1 cellular context compared by ENCODE assay signal in the genomic region with DNA sequence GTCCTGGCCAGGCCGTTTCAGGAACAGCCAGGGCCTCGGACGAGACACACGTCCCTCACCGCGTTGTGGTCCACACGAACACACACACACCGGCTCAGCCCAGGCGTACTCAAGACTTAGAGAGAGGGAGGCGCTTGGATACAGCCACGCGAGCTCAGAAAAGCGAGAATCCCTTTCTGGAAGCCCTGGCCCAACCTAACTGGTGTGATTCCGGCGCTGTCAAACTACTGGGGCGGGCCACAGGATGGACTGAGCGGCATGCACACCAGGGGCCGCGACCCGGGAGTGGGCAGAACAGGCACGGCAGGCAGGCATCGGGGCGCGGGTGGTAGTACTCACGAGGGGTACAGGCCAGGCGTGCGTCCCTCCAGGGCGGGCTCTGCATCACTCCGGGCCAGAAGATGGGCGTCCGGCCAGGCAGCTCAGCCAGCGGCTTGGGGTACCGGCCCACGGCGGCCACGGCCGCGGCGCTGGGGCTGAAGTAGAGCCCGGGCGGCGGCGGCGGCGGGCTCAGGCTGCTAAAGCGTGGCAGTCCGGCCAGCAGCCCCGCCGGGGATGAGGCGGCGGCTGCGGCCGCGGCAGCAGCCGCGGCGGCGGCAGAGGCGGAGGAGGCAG.
TF ChIP-seq lines count a peak whose summit lies in the region.

No MANE protein-coding gene starts in this region.

TF ChIP-seq in GM23338, 12 proteins besides CTCF, POLR2A, EP300 and RAD21 (continued from another document):
- TF ChIP-seq, protein P1, sequence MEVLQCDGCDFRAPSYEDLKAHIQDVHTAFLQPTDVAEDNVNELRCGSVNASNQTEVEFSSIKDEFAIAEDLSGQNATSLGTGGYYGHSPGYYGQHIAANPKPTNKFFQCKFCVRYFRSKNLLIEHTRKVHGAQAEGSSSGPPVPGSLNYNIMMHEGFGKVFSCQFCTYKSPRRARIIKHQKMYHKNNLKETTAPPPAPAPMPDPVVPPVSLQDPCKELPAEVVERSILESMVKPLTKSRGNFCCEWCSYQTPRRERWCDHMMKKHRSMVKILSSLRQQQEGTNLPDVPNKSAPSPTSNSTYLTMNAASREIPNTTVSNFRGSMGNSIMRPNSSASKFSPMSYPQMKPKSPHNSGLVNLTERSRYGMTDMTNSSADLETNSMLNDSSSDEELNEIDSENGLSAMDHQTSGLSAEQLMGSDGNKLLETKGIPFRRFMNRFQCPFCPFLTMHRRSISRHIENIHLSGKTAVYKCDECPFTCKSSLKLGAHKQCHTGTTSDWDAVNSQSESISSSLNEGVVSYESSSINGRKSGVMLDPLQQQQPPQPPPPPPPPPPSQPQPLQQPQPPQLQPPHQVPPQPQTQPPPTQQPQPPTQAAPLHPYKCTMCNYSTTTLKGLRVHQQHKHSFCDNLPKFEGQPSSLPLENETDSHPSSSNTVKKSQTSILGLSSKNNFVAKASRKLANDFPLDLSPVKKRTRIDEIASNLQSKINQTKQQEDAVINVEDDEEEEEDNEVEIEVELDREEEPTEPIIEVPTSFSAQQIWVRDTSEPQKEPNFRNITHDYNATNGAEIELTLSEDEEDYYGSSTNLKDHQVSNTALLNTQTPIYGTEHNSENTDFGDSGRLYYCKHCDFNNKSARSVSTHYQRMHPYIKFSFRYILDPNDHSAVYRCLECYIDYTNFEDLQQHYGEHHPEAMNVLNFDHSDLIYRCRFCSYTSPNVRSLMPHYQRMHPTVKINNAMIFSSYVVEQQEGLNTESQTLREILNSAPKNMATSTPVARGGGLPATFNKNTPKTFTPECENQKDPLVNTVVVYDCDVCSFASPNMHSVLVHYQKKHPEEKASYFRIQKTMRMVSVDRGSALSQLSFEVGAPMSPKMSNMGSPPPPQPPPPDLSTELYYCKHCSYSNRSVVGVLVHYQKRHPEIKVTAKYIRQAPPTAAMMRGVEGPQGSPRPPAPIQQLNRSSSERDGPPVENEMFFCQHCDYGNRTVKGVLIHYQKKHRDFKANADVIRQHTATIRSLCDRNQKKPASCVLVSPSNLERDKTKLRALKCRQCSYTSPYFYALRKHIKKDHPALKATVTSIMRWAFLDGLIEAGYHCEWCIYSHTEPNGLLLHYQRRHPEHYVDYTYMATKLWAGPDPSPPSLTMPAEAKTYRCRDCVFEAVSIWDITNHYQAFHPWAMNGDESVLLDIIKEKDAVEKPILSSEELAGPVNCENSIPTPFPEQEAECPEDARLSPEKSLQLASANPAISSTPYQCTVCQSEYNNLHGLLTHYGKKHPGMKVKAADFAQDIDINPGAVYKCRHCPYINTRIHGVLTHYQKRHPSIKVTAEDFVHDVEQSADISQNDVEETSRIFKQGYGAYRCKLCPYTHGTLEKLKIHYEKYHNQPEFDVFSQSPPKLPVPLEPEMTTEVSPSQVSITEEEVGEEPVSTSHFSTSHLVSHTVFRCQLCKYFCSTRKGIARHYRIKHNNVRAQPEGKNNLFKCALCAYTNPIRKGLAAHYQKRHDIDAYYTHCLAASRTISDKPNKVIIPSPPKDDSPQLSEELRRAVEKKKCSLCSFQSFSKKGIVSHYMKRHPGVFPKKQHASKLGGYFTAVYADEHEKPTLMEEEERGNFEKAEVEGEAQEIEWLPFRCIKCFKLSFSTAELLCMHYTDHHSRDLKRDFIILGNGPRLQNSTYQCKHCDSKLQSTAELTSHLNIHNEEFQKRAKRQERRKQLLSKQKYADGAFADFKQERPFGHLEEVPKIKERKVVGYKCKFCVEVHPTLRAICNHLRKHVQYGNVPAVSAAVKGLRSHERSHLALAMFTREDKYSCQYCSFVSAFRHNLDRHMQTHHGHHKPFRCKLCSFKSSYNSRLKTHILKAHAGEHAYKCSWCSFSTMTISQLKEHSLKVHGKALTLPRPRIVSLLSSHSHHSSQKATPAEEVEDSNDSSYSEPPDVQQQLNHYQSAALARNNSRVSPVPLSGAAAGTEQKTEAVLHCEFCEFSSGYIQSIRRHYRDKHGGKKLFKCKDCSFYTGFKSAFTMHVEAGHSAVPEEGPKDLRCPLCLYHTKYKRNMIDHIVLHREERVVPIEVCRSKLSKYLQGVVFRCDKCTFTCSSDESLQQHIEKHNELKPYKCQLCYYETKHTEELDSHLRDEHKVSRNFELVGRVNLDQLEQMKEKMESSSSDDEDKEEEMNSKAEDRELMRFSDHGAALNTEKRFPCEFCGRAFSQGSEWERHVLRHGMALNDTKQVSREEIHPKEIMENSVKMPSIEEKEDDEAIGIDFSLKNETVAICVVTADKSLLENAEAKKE (CRISPR knock-in tag; IDR thresholded peaks at IDR 0.05): no peak
- TF ChIP-seq, protein P2, sequence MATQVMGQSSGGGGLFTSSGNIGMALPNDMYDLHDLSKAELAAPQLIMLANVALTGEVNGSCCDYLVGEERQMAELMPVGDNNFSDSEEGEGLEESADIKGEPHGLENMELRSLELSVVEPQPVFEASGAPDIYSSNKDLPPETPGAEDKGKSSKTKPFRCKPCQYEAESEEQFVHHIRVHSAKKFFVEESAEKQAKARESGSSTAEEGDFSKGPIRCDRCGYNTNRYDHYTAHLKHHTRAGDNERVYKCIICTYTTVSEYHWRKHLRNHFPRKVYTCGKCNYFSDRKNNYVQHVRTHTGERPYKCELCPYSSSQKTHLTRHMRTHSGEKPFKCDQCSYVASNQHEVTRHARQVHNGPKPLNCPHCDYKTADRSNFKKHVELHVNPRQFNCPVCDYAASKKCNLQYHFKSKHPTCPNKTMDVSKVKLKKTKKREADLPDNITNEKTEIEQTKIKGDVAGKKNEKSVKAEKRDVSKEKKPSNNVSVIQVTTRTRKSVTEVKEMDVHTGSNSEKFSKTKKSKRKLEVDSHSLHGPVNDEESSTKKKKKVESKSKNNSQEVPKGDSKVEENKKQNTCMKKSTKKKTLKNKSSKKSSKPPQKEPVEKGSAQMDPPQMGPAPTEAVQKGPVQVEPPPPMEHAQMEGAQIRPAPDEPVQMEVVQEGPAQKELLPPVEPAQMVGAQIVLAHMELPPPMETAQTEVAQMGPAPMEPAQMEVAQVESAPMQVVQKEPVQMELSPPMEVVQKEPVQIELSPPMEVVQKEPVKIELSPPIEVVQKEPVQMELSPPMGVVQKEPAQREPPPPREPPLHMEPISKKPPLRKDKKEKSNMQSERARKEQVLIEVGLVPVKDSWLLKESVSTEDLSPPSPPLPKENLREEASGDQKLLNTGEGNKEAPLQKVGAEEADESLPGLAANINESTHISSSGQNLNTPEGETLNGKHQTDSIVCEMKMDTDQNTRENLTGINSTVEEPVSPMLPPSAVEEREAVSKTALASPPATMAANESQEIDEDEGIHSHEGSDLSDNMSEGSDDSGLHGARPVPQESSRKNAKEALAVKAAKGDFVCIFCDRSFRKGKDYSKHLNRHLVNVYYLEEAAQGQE (IDR thresholded peaks at IDR 0.05; ENCODE audit: unreplicated experiment): no peak
- TF ChIP-seq NANOG (IDR thresholded peaks at IDR 0.05; ENCODE audit: borderline replicate concordance): no peak
